In genomic region chr9:75229605-75230332, GRCh38 we compare ENCODE assay signal across 11 cellular contexts.
DNase-seq lines count a peak whose midpoint lies in the region; ATAC-seq and TF ChIP-seq lines count a peak whose summit lies in the region.
"Had no signal": no experiment of that assay in that cellular context is flagged by ENCODE, and none has a peak within 500 bp of the region (broad histone marks: within the 10 kb centered on the region; RNA-seq: fewer than 3 reads in every experiment).

No MANE protein-coding gene starts in this region.

- peak overlapping the region; percentile 74 for H3K27ac ChIP-seq in VCaP
- H3K27ac ChIP-seq in esophagus squamous epithelium: peak overlapping the region; percentile 62 to 84 (median 80)
- H3K27ac ChIP-seq in rectal smooth muscle tissue (ENCODE audit: low read depth, low read length): peak overlapping the region; percentile 27
- H3K27ac ChIP-seq: brain microvascular endothelial cell had no signal

- peaks cover 0 to 7% (median 6%) of the 10 kb centered on the region in 3 donors for H3K9me3 ChIP-seq in esophagus squamous epithelium

- H3K27me3 ChIP-seq in esophagus squamous epithelium: no peaks in the 10 kb centered on the region
- no peaks in the 10 kb centered on the region for H3K27me3 ChIP-seq in rectal smooth muscle tissue (ENCODE audit: control insufficient read depth, insufficient read depth, low read length)
- H3K27me3 ChIP-seq: brain microvascular endothelial cell had no signal

- H3K4me3 ChIP-seq in esophagus squamous epithelium (no peak overlapping the region), rectal smooth muscle tissue (ENCODE audit: low read length) (no peak overlapping the region)

- peak; percentile 13 for DNase-seq in HT1080 (ENCODE audit: low read depth)
- no peak for DNase-seq in esophagus squamous epithelium (lab: John Stamatoyannopoulos, UW)
- no peak for DNase-seq in HuH-7.5 (ENCODE audit: low spot score)
- DNase-seq in stimulated activated CD4-positive, alpha-beta T cell treated with anti-CD3 and anti-CD28 coated beads, Interleukin-4, amount 100 ng/mL, for 24 hours: no peak
- no peak for DNase-seq in NCI-H128 (lab: John Stamatoyannopoulos, UW; ENCODE audit: unreplicated experiment)
- DNase-seq: brain microvascular endothelial cell, IMR-90, NCI-H774 had no signal

- H3K9ac ChIP-seq in rectal smooth muscle tissue (ENCODE audit: low read length): no peak overlapping the region

- WGBS in esophagus squamous epithelium, 2 donors: 30 to 47% methylated on average over 5 of the region's 5 CpGs

- TF ChIP-seq CTCF in VCaP (conservative IDR thresholded peaks at IDR 0.05): no peak
- peak in 2 of 6 experiments; percentile 9 to 27 for TF ChIP-seq CTCF in esophagus squamous epithelium (IDR thresholded peaks at IDR 0.05)

- H3K4me1 ChIP-seq in esophagus squamous epithelium (peaks cover 7 to 47% (median 13%) of the 10 kb centered on the region in 3 donors), rectal smooth muscle tissue (ENCODE audit: control insufficient read depth, insufficient read depth, low read length) (peaks cover 2% of the 10 kb centered on the region)

- ATAC-seq in GM18511 (IDR thresholded peaks at IDR 0.05; ENCODE audit: unreplicated experiment): no peak

- intact Hi-C loops in esophagus squamous epithelium (cut with DNase I): no loop called here

- H3K36me3 ChIP-seq in esophagus squamous epithelium (no peaks in the 10 kb centered on the region), rectal smooth muscle tissue (ENCODE audit: control insufficient read depth, insufficient read depth, low read length) (no peaks in the 10 kb centered on the region)
- H3K36me3 ChIP-seq: brain microvascular endothelial cell had no signal

- TF ChIP-seq POLR2A in esophagus squamous epithelium (IDR thresholded peaks at IDR 0.05): no peak

Comparison
In these comparisons a context has a peak if more than half of its experiments do, and no peak if none do; other contexts are left out.
1. H3K27ac ChIP-seq: peak in every context shown above with its lines; median percentile 80 in esophagus squamous epithelium; 74 in VCaP; 27 in rectal smooth muscle tissue.